1 cellular context compared by ENCODE assay signal in genomic region chr3:112498916-112499315, GRCh38.
TF ChIP-seq lines count a peak whose summit lies in the region.

No MANE protein-coding gene starts in this region.

TF ChIP-seq in GM12878, 131 proteins besides CTCF, POLR2A, EP300 and RAD21 (continued from another document):
- 0 out of 2 replicates have a peak, but pooled peaks have one; percentile 8 for TF ChIP-seq YY1 (IDR thresholded peaks at IDR 0.05; ENCODE audit: low read depth, low read length)
- no peak for TF ChIP-seq ZBTB4 (CRISPR knock-in tag; IDR thresholded peaks at IDR 0.05)
- TF ChIP-seq MYB (IDR thresholded peaks at IDR 0.05; ENCODE audit: borderline replicate concordance, low read depth, low read length), result no peak
- TF ChIP-seq SMARCA5 (IDR thresholded peaks at IDR 0.05), result no peak
- TF ChIP-seq ETV6 (conservative IDR thresholded peaks at IDR 0.05 in 1 of 2, IDR thresholded peaks at IDR 0.05 in 1 of 2; ENCODE audit: borderline replicate concordance in 1 of 2, low read depth in 1 of 2), result no peak
- TF ChIP-seq USF1 (IDR thresholded peaks at IDR 0.05; ENCODE audit: borderline replicate concordance, extremely low read length, insufficient read depth, low read depth, low read length), result no peak
- TF ChIP-seq POU2F2 (IDR thresholded peaks at IDR 0.05; ENCODE audit: borderline replicate concordance, low read depth, low read length), result 0 out of 3 replicates have a peak, but pooled peaks have one; percentile 33
- no peak for TF ChIP-seq DPF2 (IDR thresholded peaks at IDR 0.05)
